ENCODE assay signal across 13 cellular contexts in genomic region chr15:47715402-47715801, GRCh38. TPM values are rescaled to one million over a fixed set of nuclear protein-coding genes. Genes with fewer than 3 reads are reported as not detected.
A peak's percentile ranks its signal among the peaks of the same experiment; 100 is the strongest.
DNase-seq lines count a peak whose midpoint lies in the region; ATAC-seq and TF ChIP-seq lines count a peak whose summit lies in the region.
"Had no signal": no experiment of that assay in that cellular context is flagged by ENCODE, and none has a peak within 500 bp of the region (broad histone marks: within the 10 kb centered on the region; RNA-seq: fewer than 3 reads in every experiment).

No MANE protein-coding gene starts in this region.

- intact Hi-C loops in dorsolateral prefrontal cortex (cut with DNase I) = loop anchor here (5.0 kb wide), 2 partner anchors 132 to 272 kb away; no protein-coding TSS in a partner anchor

- H3K4me1 ChIP-seq in adipocyte (ENCODE audit: control insufficient read depth, insufficient read depth, low read length) = peaks cover 13% of the 10 kb centered on the region

- H3K4me3 ChIP-seq in adipocyte (ENCODE audit: low read length) (peak overlapping the region; percentile 87), dorsolateral prefrontal cortex (peak overlapping the region in 55 of 59 donors; percentile 59 to 97 (median 85))

- no peaks in the 10 kb centered on the region for H3K9me3 ChIP-seq in adipocyte (ENCODE audit: control insufficient read depth, low read length)

- H3K27me3 Mint-ChIP-seq in nephron progenitor cell (ENCODE audit: low read depth, poor library complexity) = peaks cover 13% of the 10 kb centered on the region
- peaks cover 50% of the 10 kb centered on the region for H3K27me3 Mint-ChIP-seq in activated CD8-positive, alpha-beta memory T cell treated with anti-CD3 and anti-CD28 coated beads, Interleukin-2, amount 10 ng/mL, durations not matched to agents 7 days and 5 days

- no peak for TF ChIP-seq CTCF in dorsolateral prefrontal cortex (IDR thresholded peaks at IDR 0.05 in 54 of 56, conservative IDR thresholded peaks at IDR 0.05 in 2 of 56; ENCODE audit: low read depth in 1 of 56, partially characterized antibody in 56 of 56)
- TF ChIP-seq CTCF in nephron progenitor cell (IDR thresholded peaks at IDR 0.05) = no peak

- no peaks in the 10 kb centered on the region for H3K36me3 ChIP-seq in adipocyte (ENCODE audit: control insufficient read depth, insufficient read depth, low read length, severe bottlenecking)

- DNase-seq in adipocyte (ENCODE audit: low read depth) (no peak), dorsolateral prefrontal cortex (no peak), nephron progenitor cell (no peak), cortex of kidney (lab: John Stamatoyannopoulos, UW) (no peak)
- DNase-seq in activated CD8-positive, alpha-beta memory T cell treated with anti-CD3 and anti-CD28 coated beads, Interleukin-2, amount 10 ng/mL, durations not matched to agents 7 days and 5 days = no peak
- DNase-seq: COR-L47, DMS153, NCI-H2081 treated with DMSO at 0.1 percent for 48 hours, NCI-H510A had no signal

- peaks cover 3% of the 10 kb centered on the region for H3K9me3 Mint-ChIP-seq in nephron progenitor cell
- H3K9me3 Mint-ChIP-seq in activated CD8-positive, alpha-beta memory T cell treated with anti-CD3 and anti-CD28 coated beads, Interleukin-2, amount 10 ng/mL, durations not matched to agents 7 days and 5 days (ENCODE audit: low read depth) = no peaks in the 10 kb centered on the region

- H3K27ac Mint-ChIP-seq in nephron progenitor cell = peak overlapping the region; percentile 98
- no peak overlapping the region for H3K27ac Mint-ChIP-seq in activated CD8-positive, alpha-beta memory T cell treated with anti-CD3 and anti-CD28 coated beads, Interleukin-2, amount 10 ng/mL, durations not matched to agents 7 days and 5 days
- H3K27ac Mint-ChIP-seq: CD14-positive monocyte had no signal

- CTCF ChIA-PET in activated CD8-positive, alpha-beta memory T cell treated with anti-CD3 and anti-CD28 coated beads, Interleukin-2, amount 10 ng/mL, durations not matched to agents 7 days and 5 days (lab: Charles Lee) = no interaction called here

- H3K27ac ChIP-seq in dorsolateral prefrontal cortex (peak overlapping the region in 58 of 59 donors; percentile 85 to 98 (median 95)), temporal lobe (ENCODE audit: low read depth, low read length) (peak overlapping the region; percentile 89)
- H3K27ac ChIP-seq: KMS-11 had no signal

- H3K4me1 Mint-ChIP-seq in nephron progenitor cell = peaks cover 56% of the 10 kb centered on the region
- H3K4me1 Mint-ChIP-seq in activated CD8-positive, alpha-beta memory T cell treated with anti-CD3 and anti-CD28 coated beads, Interleukin-2, amount 10 ng/mL, durations not matched to agents 7 days and 5 days = peaks cover 2% of the 10 kb centered on the region

- H3K27me3 ChIP-seq in adipocyte (replicated peaks; ENCODE audit: control insufficient read depth, insufficient read depth, low read length) = no peaks in the 10 kb centered on the region
- no peaks in the 10 kb centered on the region for H3K27me3 ChIP-seq in dorsolateral prefrontal cortex

- ATAC-seq in activated CD8-positive, alpha-beta memory T cell treated with anti-CD3 and anti-CD28 coated beads, Interleukin-2, amount 10 ng/mL, durations not matched to agents 7 days and 5 days = no peak
- ATAC-seq in HG02623 (IDR thresholded peaks at IDR 0.05; ENCODE audit: unreplicated experiment) = no peak

- H3K4me3 Mint-ChIP-seq in nephron progenitor cell = no peak overlapping the region
- no peak overlapping the region for H3K4me3 Mint-ChIP-seq in activated CD8-positive, alpha-beta memory T cell treated with anti-CD3 and anti-CD28 coated beads, Interleukin-2, amount 10 ng/mL, durations not matched to agents 7 days and 5 days

- no peaks in the 10 kb centered on the region for H3K36me3 Mint-ChIP-seq in nephron progenitor cell (ENCODE audit: low read depth)
- peaks cover 2% of the 10 kb centered on the region for H3K36me3 Mint-ChIP-seq in activated CD8-positive, alpha-beta memory T cell treated with anti-CD3 and anti-CD28 coated beads, Interleukin-2, amount 10 ng/mL, durations not matched to agents 7 days and 5 days
- H3K36me3 Mint-ChIP-seq: CD14-positive monocyte had no signal

- no peak overlapping the region for H3K9ac ChIP-seq in adipocyte (ENCODE audit: low read length)
- H3K9ac ChIP-seq: KMS-11 had no signal

RNA-seq across cellular contexts. Expression of gene SEMA6D, which starts 1.9 kb away (rescaled TPM):
- total RNA-seq in dorsolateral prefrontal cortex (100 to 1,000 TPM in 2 of 120 experiments, 10 to 100 TPM in 118; 43.1 to 116 (median 68.1) TPM), temporal lobe (49.4 TPM)
- total RNA-seq in activated CD8-positive, alpha-beta memory T cell treated with anti-CD3 and anti-CD28 coated beads, Interleukin-2, amount 10 ng/mL, durations not matched to agents 7 days and 5 days = not detected

Comparison
In these comparisons a context has a peak if more than half of its experiments do, and no peak if none do; other contexts are left out.
1. RNA of gene SEMA6D, which starts 1.9 kb away (total RNA-seq): 43.1 to 116 TPM in dorsolateral prefrontal cortex and 49.4 TPM in temporal lobe (single experiment); not detected in activated CD8-positive, alpha-beta memory T cell treated with anti-CD3 and anti-CD28 coated beads, Interleukin-2, amount 10 ng/mL, durations not matched to agents 7 days and 5 days; every median in the first group is over 10 times any median in the second.